ENCODE assay signal across 8 cellular contexts in the genomic region with DNA sequence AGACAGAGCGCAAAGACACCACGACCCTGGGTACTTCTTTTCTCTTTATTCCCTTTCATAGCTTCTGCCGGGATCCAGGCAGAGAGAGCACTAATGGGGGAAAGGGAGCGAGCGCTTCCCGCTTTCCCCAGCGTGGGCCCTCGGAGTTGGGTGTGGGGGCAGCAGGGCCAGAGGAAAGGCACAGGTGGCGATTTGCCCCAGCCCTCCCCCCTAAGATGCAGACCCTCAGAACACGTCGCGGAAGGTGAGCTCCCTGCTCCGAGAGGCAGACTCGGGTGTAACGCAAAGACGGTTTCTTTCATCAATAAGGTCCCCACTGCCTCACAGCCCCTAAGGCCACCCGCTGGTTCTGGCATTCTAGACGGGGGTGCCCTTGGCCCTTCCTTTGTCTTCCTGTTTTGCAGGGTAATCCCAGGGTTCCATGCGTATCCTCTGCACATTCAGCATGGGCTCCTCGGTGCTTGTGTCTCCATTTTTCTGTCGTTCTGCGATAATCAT. TPM values are rescaled to one million over a fixed set of nuclear protein-coding genes. Genes with fewer than 3 reads are reported as not detected.
A peak's percentile ranks its signal among the peaks of the same experiment; 100 is the strongest.
DNase-seq lines count a peak whose midpoint lies in the region; ATAC-seq, FAIRE-seq and TF ChIP-seq lines count a peak whose summit lies in the region.

No MANE protein-coding gene starts in this region.

- 0 out of 2 replicates have a peak overlapping the region, but pooled peaks have one; percentile 4 for H2BK12ac ChIP-seq in H1 (ENCODE audit: low read depth, low read length)

- H3K9ac ChIP-seq in DND-41 (ENCODE audit: low read depth, low read length): peak overlapping the region; percentile 99
- H3K9ac ChIP-seq in H1 (replicated peaks in 1 of 4; ENCODE audit: extremely low read depth in 1 of 4, low read depth in 3 of 4, low read length in 3 of 4): peak overlapping the region; percentile 69 to 94 (median 89)

- no peak for TF ChIP-seq RAD21 in H1 (IDR thresholded peaks at IDR 0.05 in 1 of 2, conservative IDR thresholded peaks at IDR 0.05 in 1 of 2; ENCODE audit: low read depth in 2 of 2, low read length in 2 of 2)

- H3K56ac ChIP-seq in H1 (replicated peaks; ENCODE audit: insufficient read length, low read depth, low read length): peak overlapping the region; percentile 73

- H3K79me2 ChIP-seq in DND-41 (ENCODE audit: insufficient read depth, low read length) (peaks cover 44% of the 10 kb centered on the region), H1 (ENCODE audit: control insufficient read depth in 1 of 2, insufficient read depth in 2 of 2, low read length in 2 of 2) (peaks cover 0 to 15% of the 10 kb centered on the region in 2 experiments; a peak in 1 of 4 replicates), osteoblast (ENCODE audit: insufficient read depth, low read length) (peaks cover 43% of the 10 kb centered on the region)

- H3K4me1 ChIP-seq in DND-41 (ENCODE audit: insufficient read depth, low read length) (peaks cover 32% of the 10 kb centered on the region), H1 (replicated peaks in 1 of 4; ENCODE audit: control insufficient read depth in 3 of 4, insufficient read depth in 4 of 4, low read length in 3 of 4) (peaks cover 0 to 12% (median 10%) of the 10 kb centered on the region in 4 experiments; a peak in 5 of 7 replicates), osteoblast (ENCODE audit: insufficient read depth, low read length) (peaks cover 27% of the 10 kb centered on the region)

- no peak overlapping the region for H2BK20ac ChIP-seq in H1 (ENCODE audit: low read length)

- no peak overlapping the region for H2BK120ac ChIP-seq in H1 (replicated peaks; ENCODE audit: low read depth, low read length)

- peak overlapping the region; percentile 78 for H3K18ac ChIP-seq in H1 (ENCODE audit: extremely low read depth, low read length)

- no peak for TF ChIP-seq CTCF in DND-41 (IDR thresholded peaks at IDR 0.05; ENCODE audit: borderline replicate concordance, extremely low read depth, low read length, poor library complexity, severe bottlenecking)
- TF ChIP-seq CTCF in H1 (IDR thresholded peaks at IDR 0.05; ENCODE audit: control extremely low read depth in 1 of 3, insufficient read depth in 1 of 3, low read depth in 1 of 3, low read length in 3 of 3): no peak
- no peak for TF ChIP-seq CTCF in osteoblast (IDR thresholded peaks at IDR 0.05; ENCODE audit: extremely low read depth, low read depth, low read length)

- H3K4ac ChIP-seq in H1 (replicated peaks; ENCODE audit: insufficient read length, low read depth, low read length): peak overlapping the region; percentile 90

- peak overlapping the region; percentile 88 for H2BK5ac ChIP-seq in H1 (ENCODE audit: low read depth, low read length)

- 9% methylated on average over 19 of the region's 22 CpGs; no CpG with 5 or more reads in 1 of the 2 experiments for WGBS in H1 (ENCODE audit: extremely low coverage in 1 of 2, insufficient coverage in 1 of 2, insufficient read length in 1 of 2, insufficient replicate concordance in 2 of 2, low coverage in 1 of 2, low lambda C conversion rate in 2 of 2, missing lambda C conversion rate in 1 of 2), 2 experiments

- no peak for ATAC-seq in DND-41 (ENCODE audit: insufficient read depth, low read depth)
- ATAC-seq in GM19324 (IDR thresholded peaks at IDR 0.05; ENCODE audit: low FRiP score, unreplicated experiment): no peak
- no peak for ATAC-seq in HG02610 (IDR thresholded peaks at IDR 0.05; ENCODE audit: unreplicated experiment)

- H4K20me1 ChIP-seq in DND-41 (ENCODE audit: insufficient read depth, low read length) (peaks cover 39% of the 10 kb centered on the region), H1 (replicated peaks in 1 of 2; ENCODE audit: control insufficient read depth in 1 of 2, insufficient read depth in 2 of 2, low read length in 2 of 2) (peaks cover 0 to 21% of the 10 kb centered on the region in 2 experiments), osteoblast (ENCODE audit: insufficient read depth, low read length) (peaks cover 31% of the 10 kb centered on the region)

- POLR2A ChIA-PET in H1 (lab: Charles Lee; ENCODE audit: partially characterized antibody): interaction anchor here (0.8 to 13.5 kb wide), 19 partner anchors 8 to 383 kb away, joined by 3 to 246 read pairs (median 6); a partner anchor contains a TSS

- peak overlapping the region; percentile 45 for H4K91ac ChIP-seq in H1 (replicated peaks; ENCODE audit: insufficient read length, low read length)

- CTCF ChIA-PET in H1 (lab: Charles Lee; ENCODE audit: partially characterized antibody): interaction anchor here (1.2 to 2.2 kb wide), 2 partner anchors 10 to 66 kb away, joined by 3 to 8 read pairs; a partner anchor contains a TSS

- H3K4me3 ChIP-seq in DND-41 (ENCODE audit: low read depth in 1 of 2, low read length in 2 of 2) (peak overlapping the region; percentile 54 to 90; a peak in 3 of 4 replicates), H1 (ENCODE audit: extremely low read depth in 1 of 4, insufficient read depth in 2 of 4, low read depth in 3 of 4, low read length in 4 of 4) (peak overlapping the region; percentile 82 to 91 (median 82)), osteoblast (ENCODE audit: insufficient read depth, low read length) (peak overlapping the region; percentile 88)

- H3K27me3 ChIP-seq in DND-41 (ENCODE audit: insufficient read depth, low read length, poor library complexity) (no peaks in the 10 kb centered on the region), H1 (replicated peaks in 1 of 4; ENCODE audit: control insufficient read depth in 3 of 4, extremely low read depth in 1 of 4, insufficient read depth in 3 of 4, low read length in 3 of 4) (no peaks in the 10 kb centered on the region), osteoblast (ENCODE audit: insufficient read depth, low read length) (no peaks in the 10 kb centered on the region)

- H2AFZ ChIP-seq in DND-41 (ENCODE audit: low read depth, low read length) (peak overlapping the region; percentile 93; the same call in 1 of the 2 replicates), H1 (ENCODE audit: low read length) (no peak overlapping the region), osteoblast (ENCODE audit: low read length) (no peak overlapping the region)

- H3K79me1 ChIP-seq in H1 (ENCODE audit: low read depth, low read length): peaks cover 4% of the 10 kb centered on the region

- H3K9me3 ChIP-seq in DND-41 (ENCODE audit: insufficient read depth, low read length, severe bottlenecking) (no peaks in the 10 kb centered on the region), H1 (ENCODE audit: insufficient read depth in 2 of 2, low read depth in 1 of 2, low read length in 1 of 2) (no peaks in the 10 kb centered on the region), osteoblast (ENCODE audit: low read depth, low read length) (no peaks in the 10 kb centered on the region)

- H3K36me3 ChIP-seq in DND-41 (ENCODE audit: insufficient read depth, low read length) (peaks cover 64% of the 10 kb centered on the region), H1 (ENCODE audit: control insufficient read depth in 2 of 4, insufficient read depth in 4 of 4, low read length in 3 of 4) (peaks cover 3 to 31% (median 9%) of the 10 kb centered on the region in 4 experiments; a peak in 5 of 8 replicates), osteoblast (ENCODE audit: insufficient read depth, low read length) (peaks cover 24% of the 10 kb centered on the region)

- DNase-seq in DND-41 (no peak), NCI-H146 (lab: John Stamatoyannopoulos, UW) (peak; percentile 66), H1 (ENCODE audit: low read depth in 1 of 2, low spot score in 2 of 2) (no peak), osteoblast (ENCODE audit: insufficient read length, low spot score, missing footprints) (no peak), SHP77 (lab: John Stamatoyannopoulos, UW) (no peak)
- no peak for DNase-seq in effector CD4-positive, alpha-beta T cell

- H3K23me2 ChIP-seq in H1 (ENCODE audit: low read depth, low read length): peaks cover 17% of the 10 kb centered on the region

- TF ChIP-seq POLR2A in H1 (IDR thresholded peaks at IDR 0.05; ENCODE audit: control extremely low read depth in 1 of 2, low read depth in 2 of 2, low read length in 2 of 2): no peak; a peak in 2 of 3 replicates

- H3K4me2 ChIP-seq in DND-41 (ENCODE audit: insufficient read depth, low read length): peak overlapping the region; percentile 98
- H3K4me2 ChIP-seq in H1 (ENCODE audit: insufficient read depth in 1 of 2, low read depth in 2 of 2, low read length in 2 of 2): peak overlapping the region; percentile 71 to 92
- H3K4me2 ChIP-seq in osteoblast (ENCODE audit: insufficient read depth, low read length): peak overlapping the region; percentile 97

- H3K14ac ChIP-seq in H1 (ENCODE audit: insufficient read length): no peak overlapping the region

- peak overlapping the region; percentile 94; the same call in 1 of the 2 replicates for H4K8ac ChIP-seq in H1 (ENCODE audit: extremely low read depth, insufficient read depth, low read length)

- no peak for FAIRE-seq in H1 (lab: Jason Lieb, UNC)

- no peak overlapping the region for H3K23ac ChIP-seq in H1 (ENCODE audit: insufficient read length)

- peak overlapping the region; percentile 81 for H4K5ac ChIP-seq in H1 (ENCODE audit: insufficient read length, low read depth, low read length)

- no peak for TF ChIP-seq EP300 in H1 (IDR thresholded peaks at IDR 0.05; ENCODE audit: borderline replicate concordance in 1 of 2, low read depth in 2 of 2, low read length in 2 of 2)

- H2BK15ac ChIP-seq in H1 (ENCODE audit: low read length): peak overlapping the region; percentile 72; the same call in 1 of the 2 replicates

- H3K27ac ChIP-seq in DND-41 (ENCODE audit: low read length) (peak overlapping the region; percentile 83), H1 (ENCODE audit: low read depth, low read length) (peak overlapping the region; percentile 62), osteoblast (ENCODE audit: low read depth, low read length) (peak overlapping the region; percentile 58)

- H2AK5ac ChIP-seq in H1 (ENCODE audit: low read depth, low read length): no peak overlapping the region

RNA-seq across cellular contexts. Expression of a gene that starts 0.6 kb away (rescaled TPM):
- 70.9 and 72.5 TPM in 2 replicates for total RNA-seq in H1 (2021; fragmentation: NEBNext Ultra II Directional; extraction: Animal tissue kit (Norgen Biotek cat#: 25700))
- polyA plus RNA-seq in H1 (2011; rRNA removed): 163 and 214 TPM in 2 replicates
- polyA plus RNA-seq in H1 (2011; cell fraction: cytosol; rRNA removed): 121 TPM
- polyA plus RNA-seq in H1 (2011; cell fraction: nucleus; rRNA removed): 208 TPM
- 38.1 to 86.9 TPM (median 80.9 TPM) in 4 replicates for polyA plus RNA-seq in H1 (2012, experiment 1 of 2)
- 93.0 TPM for polyA plus RNA-seq in H1 (2012, experiment 2 of 2)
- 73.8 TPM for polyA plus RNA-seq in H1 (2013, experiment 1 of 2)
- polyA plus RNA-seq in H1 (2013, experiment 2 of 2): 79.6 TPM
- 4.7 and 7.5 TPM in 2 replicates for polyA minus RNA-seq in H1 (2011; rRNA and poly(A)+ RNA removed)
- 31.9 TPM for polyA minus RNA-seq in H1 (2011; cell fraction: cytosol; rRNA and poly(A)+ RNA removed)
- 46.7 TPM for polyA minus RNA-seq in H1 (2011; cell fraction: nucleus; rRNA and poly(A)+ RNA removed)
- total RNA-seq in osteoblast: 49.2 and 55.4 TPM in 2 replicates

RNA-seq across cellular contexts. Expression of a gene that starts 0.7 kb away (rescaled TPM):
- total RNA-seq in H1 (2021; fragmentation: NEBNext Ultra II Directional; extraction: Animal tissue kit (Norgen Biotek cat#: 25700)): 19.3 and 19.7 TPM in 2 replicates
- 13.1 and 17.0 TPM in 2 replicates for polyA plus RNA-seq in H1 (2011; rRNA removed)
- 17.4 TPM for polyA plus RNA-seq in H1 (2011; cell fraction: cytosol; rRNA removed)
- polyA plus RNA-seq in H1 (2011; cell fraction: nucleus; rRNA removed): 144 TPM
- 15.4 to 20.9 TPM (median 18.8 TPM) in 4 replicates for polyA plus RNA-seq in H1 (2012, experiment 1 of 2)
- polyA plus RNA-seq in H1 (2012, experiment 2 of 2): 10.1 TPM
- 6.1 TPM for polyA plus RNA-seq in H1 (2013, experiment 1 of 2)
- polyA plus RNA-seq in H1 (2013, experiment 2 of 2): 4.8 TPM
- polyA minus RNA-seq in H1 (2011; rRNA and poly(A)+ RNA removed): 4.4 and 4.6 TPM in 2 replicates
- polyA minus RNA-seq in H1 (2011; cell fraction: cytosol; rRNA and poly(A)+ RNA removed): 8.2 TPM
- 33.1 TPM for polyA minus RNA-seq in H1 (2011; cell fraction: nucleus; rRNA and poly(A)+ RNA removed)
- 10.0 and 16.3 TPM in 2 replicates for total RNA-seq in osteoblast

RNA-seq across cellular contexts. Expression of a gene that starts 1.0 kb away (rescaled TPM):
- total RNA-seq in H1 (2021; fragmentation: NEBNext Ultra II Directional; extraction: Animal tissue kit (Norgen Biotek cat#: 25700)): 252 and 267 TPM in 2 replicates
- 168 and 250 TPM in 2 replicates for polyA plus RNA-seq in H1 (2011; rRNA removed)
- 256 TPM for polyA plus RNA-seq in H1 (2011; cell fraction: cytosol; rRNA removed)
- 198 TPM for polyA plus RNA-seq in H1 (2011; cell fraction: nucleus; rRNA removed)
- polyA plus RNA-seq in H1 (2012, experiment 1 of 2): 193 to 245 TPM (median 224 TPM) in 4 replicates
- polyA plus RNA-seq in H1 (2012, experiment 2 of 2): 253 TPM
- 216 TPM for polyA plus RNA-seq in H1 (2013, experiment 1 of 2)
- 235 TPM for polyA plus RNA-seq in H1 (2013, experiment 2 of 2)
- 35.3 and 37.0 TPM in 2 replicates for polyA minus RNA-seq in H1 (2011; rRNA and poly(A)+ RNA removed)
- 103 TPM for polyA minus RNA-seq in H1 (2011; cell fraction: cytosol; rRNA and poly(A)+ RNA removed)
- 46.1 TPM for polyA minus RNA-seq in H1 (2011; cell fraction: nucleus; rRNA and poly(A)+ RNA removed)
- 40.5 and 47.1 TPM in 2 replicates for total RNA-seq in osteoblast

RNA-seq across cellular contexts. Expression of a gene that starts 10.5 kb away (rescaled TPM):
- 22.5 and 25.3 TPM in 2 replicates for total RNA-seq in H1 (2021; fragmentation: NEBNext Ultra II Directional; extraction: Animal tissue kit (Norgen Biotek cat#: 25700))
- polyA plus RNA-seq in H1 (2011; rRNA removed): 37.8 and 60.1 TPM in 2 replicates
- polyA plus RNA-seq in H1 (2011; cell fraction: cytosol; rRNA removed): 45.6 TPM
- polyA plus RNA-seq in H1 (2011; cell fraction: nucleus; rRNA removed): 113 TPM
- 24.3 to 39.4 TPM (median 30.0 TPM) in 4 replicates for polyA plus RNA-seq in H1 (2012, experiment 1 of 2)
- 20.6 TPM for polyA plus RNA-seq in H1 (2012, experiment 2 of 2)
- 19.3 TPM for polyA plus RNA-seq in H1 (2013, experiment 1 of 2)
- 16.6 TPM for polyA plus RNA-seq in H1 (2013, experiment 2 of 2)
- polyA minus RNA-seq in H1 (2011; rRNA and poly(A)+ RNA removed): 9.8 and 10.4 TPM in 2 replicates
- 12.6 TPM for polyA minus RNA-seq in H1 (2011; cell fraction: cytosol; rRNA and poly(A)+ RNA removed)
- polyA minus RNA-seq in H1 (2011; cell fraction: nucleus; rRNA and poly(A)+ RNA removed): 24.4 TPM
- 33.6 and 42.3 TPM in 2 replicates for total RNA-seq in osteoblast

RNA-seq across cellular contexts. Expression of a gene that starts 10.8 kb away (rescaled TPM):
- total RNA-seq in H1 (2021; fragmentation: NEBNext Ultra II Directional; extraction: Animal tissue kit (Norgen Biotek cat#: 25700)): 68.0 and 70.3 TPM in 2 replicates
- 96.9 and 130 TPM in 2 replicates for polyA plus RNA-seq in H1 (2011; rRNA removed)
- 101 TPM for polyA plus RNA-seq in H1 (2011; cell fraction: cytosol; rRNA removed)
- 141 TPM for polyA plus RNA-seq in H1 (2011; cell fraction: nucleus; rRNA removed)
- 44.7 to 70.3 TPM (median 69.2 TPM) in 4 replicates for polyA plus RNA-seq in H1 (2012, experiment 1 of 2)
- 80.2 TPM for polyA plus RNA-seq in H1 (2012, experiment 2 of 2)
- polyA plus RNA-seq in H1 (2013, experiment 1 of 2): 65.6 TPM
- polyA plus RNA-seq in H1 (2013, experiment 2 of 2): 61.2 TPM
- polyA minus RNA-seq in H1 (2011; rRNA and poly(A)+ RNA removed): 13.2 and 13.3 TPM in 2 replicates
- 37.4 TPM for polyA minus RNA-seq in H1 (2011; cell fraction: cytosol; rRNA and poly(A)+ RNA removed)
- 42.5 TPM for polyA minus RNA-seq in H1 (2011; cell fraction: nucleus; rRNA and poly(A)+ RNA removed)
- 45.4 and 56.1 TPM in 2 replicates for total RNA-seq in osteoblast
